In the genomic region with DNA sequence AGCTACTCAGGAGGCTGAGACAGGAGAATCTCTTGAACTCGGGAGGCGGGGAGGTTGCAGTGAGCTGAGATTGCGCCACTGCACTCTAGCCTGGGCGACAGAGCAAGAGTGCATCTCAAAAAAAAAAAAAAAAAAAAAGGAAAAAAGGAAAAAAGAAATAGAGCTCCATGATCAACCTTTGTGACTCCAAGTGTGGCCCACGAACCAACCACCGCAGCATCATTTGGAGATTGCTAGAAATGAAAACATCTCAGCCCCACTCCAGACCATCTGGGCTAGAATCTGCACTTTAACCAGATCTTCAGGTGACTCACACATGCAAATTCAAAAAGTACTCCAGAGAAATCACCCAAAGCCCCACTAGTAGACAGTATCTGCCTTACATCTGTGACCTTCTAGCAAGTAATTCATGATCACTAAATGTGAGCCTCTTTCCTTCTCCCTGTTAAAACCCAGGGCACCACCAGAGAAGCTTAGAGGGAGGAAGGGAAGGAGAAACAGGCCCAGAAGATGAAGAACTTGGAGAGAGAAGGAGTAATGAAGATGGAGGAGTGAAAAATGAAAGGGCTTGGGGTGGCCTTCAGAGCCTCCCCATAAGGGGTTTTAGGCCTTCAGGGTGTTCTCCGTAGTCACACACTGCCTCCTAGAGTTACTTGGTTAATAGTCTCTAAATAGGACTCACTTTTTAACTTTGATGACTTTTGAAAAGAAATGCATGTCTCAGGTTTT, we compare ENCODE assay signal across 8 cellular contexts.
DNase-seq lines count a peak whose midpoint lies in the region; ATAC-seq and TF ChIP-seq lines count a peak whose summit lies in the region.

No MANE protein-coding gene starts in this region.

- DNase-seq in Ammon's horn (ENCODE audit: low spot score) (peak; percentile 36), NCI-H69 (lab: John Stamatoyannopoulos, UW) (peak; percentile 56), left kidney (ENCODE audit: low read depth, low spot score) (peak; percentile 24), breast epithelium (ENCODE audit: low spot score in 2 of 2) (no peak)
- peak; percentile 8 for DNase-seq in activated naive CD8-positive, alpha-beta T cell treated with anti-CD3 and anti-CD28 coated beads for 36 hours

- H3K9me3 ChIP-seq in breast epithelium, result no peaks in the 10 kb centered on the region

- H3K4me3 ChIP-seq in breast epithelium, result no peak overlapping the region

- peaks cover 8% of the 10 kb centered on the region for H3K4me1 Mint-ChIP-seq in activated naive CD8-positive, alpha-beta T cell treated with anti-CD3 and anti-CD28 coated beads for 36 hours

- no peaks in the 10 kb centered on the region for H3K36me3 ChIP-seq in breast epithelium

- TF ChIP-seq CTCF in breast epithelium (IDR thresholded peaks at IDR 0.05), result no peak

- no peaks in the 10 kb centered on the region for H3K4me1 ChIP-seq in breast epithelium

- H3K27me3 Mint-ChIP-seq in activated naive CD8-positive, alpha-beta T cell treated with anti-CD3 and anti-CD28 coated beads for 36 hours, result no peaks in the 10 kb centered on the region

- no peak overlapping the region for H3K4me3 Mint-ChIP-seq in activated naive CD8-positive, alpha-beta T cell treated with anti-CD3 and anti-CD28 coated beads for 36 hours

- peak overlapping the region; percentile 82 for H3K27ac Mint-ChIP-seq in activated naive CD8-positive, alpha-beta T cell treated with anti-CD3 and anti-CD28 coated beads for 36 hours

- intact Hi-C loops in breast epithelium (cut with DNase I; ENCODE audit: low total_unique reads), result no loop called here

- no peaks in the 10 kb centered on the region for H3K27me3 ChIP-seq in breast epithelium

- ATAC-seq in GM18909 (IDR thresholded peaks at IDR 0.05; ENCODE audit: poor library complexity, unreplicated experiment) (peak; percentile 56), HG02973 (IDR thresholded peaks at IDR 0.05; ENCODE audit: unreplicated experiment) (no peak), HG02678 (IDR thresholded peaks at IDR 0.05; ENCODE audit: unreplicated experiment) (no peak)

- peak overlapping the region in 1 of 2 donors; percentile 12 for H3K27ac ChIP-seq in breast epithelium

- TF ChIP-seq POLR2A in breast epithelium (IDR thresholded peaks at IDR 0.05), result no peak

- no peaks in the 10 kb centered on the region for H3K36me3 Mint-ChIP-seq in activated naive CD8-positive, alpha-beta T cell treated with anti-CD3 and anti-CD28 coated beads for 36 hours

- no peaks in the 10 kb centered on the region for H3K9me3 Mint-ChIP-seq in activated naive CD8-positive, alpha-beta T cell treated with anti-CD3 and anti-CD28 coated beads for 36 hours

Comparison
In these comparisons a context has a peak if more than half of its experiments do, and no peak if none do; other contexts are left out.
1. DNase-seq: peak in Ammon's horn (single experiment), NCI-H69 (single experiment), activated naive CD8-positive, alpha-beta T cell treated with anti-CD3 and anti-CD28 coated beads for 36 hours (single experiment) and left kidney (single experiment); none in breast epithelium (0 of 2).